11 cellular contexts compared by ENCODE assay signal in genomic region chr7:30471205-30471604, GRCh38. TPM values are rescaled to one million over a fixed set of nuclear protein-coding genes. Genes with fewer than 3 reads are reported as not detected.
DNase-seq lines count a peak whose midpoint lies in the region; ATAC-seq, FAIRE-seq and TF ChIP-seq lines count a peak whose summit lies in the region.
"Had no signal": no experiment of that assay in that cellular context is flagged by ENCODE, and none has a peak within 500 bp of the region (broad histone marks: within the 10 kb centered on the region; RNA-seq: fewer than 3 reads in every experiment).

No MANE protein-coding gene starts in this region.

- no peaks in the 10 kb centered on the region for H3K9me3 Mint-ChIP-seq in activated CD8-positive, alpha-beta T cell treated with anti-CD3 and anti-CD28 coated beads, Interleukin-2, amount 10 ng/mL, durations not matched to agents 7 days and 5 days (ENCODE audit: insufficient read depth)
- no peaks in the 10 kb centered on the region for H3K9me3 Mint-ChIP-seq in activated CD8-positive, alpha-beta T cell treated with anti-CD3 and anti-CD28 coated beads for 36 hours
- H3K9me3 Mint-ChIP-seq in naive thymus-derived CD4-positive, alpha-beta T cell = peaks cover 0 to 3% (median 0%) of the 10 kb centered on the region in 11 donors
- no peaks in the 10 kb centered on the region for H3K9me3 Mint-ChIP-seq in type B pancreatic cell

- peak overlapping the region; percentile 31 for H3K27ac Mint-ChIP-seq in activated CD8-positive, alpha-beta T cell treated with anti-CD3 and anti-CD28 coated beads, Interleukin-2, amount 10 ng/mL, durations not matched to agents 7 days and 5 days
- H3K27ac Mint-ChIP-seq in activated CD8-positive, alpha-beta T cell treated with anti-CD3 and anti-CD28 coated beads for 36 hours = no peak overlapping the region
- peak overlapping the region in 5 of 9 donors; percentile 17 to 72 (median 57) for H3K27ac Mint-ChIP-seq in naive thymus-derived CD4-positive, alpha-beta T cell
- peak overlapping the region; percentile 94 for H3K27ac Mint-ChIP-seq in type B pancreatic cell

- H3K27me3 ChIP-seq in colonic mucosa = no peaks in the 10 kb centered on the region
- no peaks in the 10 kb centered on the region for H3K27me3 ChIP-seq in naive thymus-derived CD4-positive, alpha-beta T cell (ENCODE audit: control insufficient read depth in 2 of 2, insufficient read depth in 2 of 2, low read length in 2 of 2)

- no peak overlapping the region for H3K4me3 ChIP-seq in colonic mucosa
- H3K4me3 ChIP-seq in naive thymus-derived CD4-positive, alpha-beta T cell (ENCODE audit: low read length) = no peak overlapping the region

- TF ChIP-seq POLR2A in H54 (IDR thresholded peaks at IDR 0.05; ENCODE audit: low read depth, low read length) = no peak

- CTCF ChIA-PET in activated CD8-positive, alpha-beta T cell treated with anti-CD3 and anti-CD28 coated beads, Interleukin-2, amount 10 ng/mL, durations not matched to agents 7 days and 5 days (lab: Charles Lee) = no interaction called here
- CTCF ChIA-PET in activated CD8-positive, alpha-beta T cell treated with anti-CD3 and anti-CD28 coated beads for 36 hours (lab: Charles Lee) = interaction anchor here (0.5 to 1.6 kb wide), 2 partner anchors 28 to 1431 kb away, joined by 3 read pairs; no protein-coding TSS in a partner anchor
- CTCF ChIA-PET in naive thymus-derived CD4-positive, alpha-beta T cell (lab: Charles Lee) = no interaction called here

- peaks cover 89% of the 10 kb centered on the region for H3K4me1 Mint-ChIP-seq in activated CD8-positive, alpha-beta T cell treated with anti-CD3 and anti-CD28 coated beads, Interleukin-2, amount 10 ng/mL, durations not matched to agents 7 days and 5 days (ENCODE audit: low read depth)
- H3K4me1 Mint-ChIP-seq in activated CD8-positive, alpha-beta T cell treated with anti-CD3 and anti-CD28 coated beads for 36 hours (ENCODE audit: low read depth) = peaks cover 82% of the 10 kb centered on the region
- peaks cover 41 to 88% (median 81%) of the 10 kb centered on the region in 7 donors for H3K4me1 Mint-ChIP-seq in naive thymus-derived CD4-positive, alpha-beta T cell
- H3K4me1 Mint-ChIP-seq in type B pancreatic cell (ENCODE audit: unreplicated experiment) = peaks cover 45% of the 10 kb centered on the region

- peak overlapping the region in 1 of 2 donors; percentile 27 for H3K9ac ChIP-seq in colonic mucosa (ENCODE audit: low read depth in 2 of 2, low read length in 2 of 2)

- ATAC-seq in activated CD8-positive, alpha-beta T cell treated with anti-CD3 and anti-CD28 coated beads, Interleukin-2, amount 10 ng/mL, durations not matched to agents 7 days and 5 days = peak; percentile 30
- no peak for ATAC-seq in activated CD8-positive, alpha-beta T cell treated with anti-CD3 and anti-CD28 coated beads for 36 hours
- ATAC-seq in naive thymus-derived CD4-positive, alpha-beta T cell = no peak
- no peak for ATAC-seq in GM21619 (IDR thresholded peaks at IDR 0.05; ENCODE audit: unreplicated experiment)

- peaks cover 63% of the 10 kb centered on the region for H3K36me3 Mint-ChIP-seq in activated CD8-positive, alpha-beta T cell treated with anti-CD3 and anti-CD28 coated beads, Interleukin-2, amount 10 ng/mL, durations not matched to agents 7 days and 5 days (ENCODE audit: low read depth)
- H3K36me3 Mint-ChIP-seq in activated CD8-positive, alpha-beta T cell treated with anti-CD3 and anti-CD28 coated beads for 36 hours (ENCODE audit: low read depth) = peaks cover 9% of the 10 kb centered on the region
- peaks cover 0 to 42% (median 7%) of the 10 kb centered on the region in 5 donors for H3K36me3 Mint-ChIP-seq in naive thymus-derived CD4-positive, alpha-beta T cell
- peaks cover 3% of the 10 kb centered on the region for H3K36me3 Mint-ChIP-seq in type B pancreatic cell

- H3K27ac ChIP-seq in colonic mucosa = peak overlapping the region; percentile 41
- H3K27ac ChIP-seq in naive thymus-derived CD4-positive, alpha-beta T cell (ENCODE audit: low read depth, low read length) = no peak overlapping the region

- no peaks in the 10 kb centered on the region for H3K36me3 ChIP-seq in colonic mucosa
- no peaks in the 10 kb centered on the region for H3K36me3 ChIP-seq in naive thymus-derived CD4-positive, alpha-beta T cell (ENCODE audit: control insufficient read depth in 2 of 3, insufficient read depth in 3 of 3, low read length in 3 of 3)

- peaks cover 10% of the 10 kb centered on the region for H3K4me1 ChIP-seq in colonic mucosa
- peaks cover 4 to 22% of the 10 kb centered on the region in 2 donors for H3K4me1 ChIP-seq in naive thymus-derived CD4-positive, alpha-beta T cell (ENCODE audit: control insufficient read depth in 2 of 2, insufficient read depth in 2 of 2, low read length in 2 of 2)

- no peaks in the 10 kb centered on the region for H3K9me3 ChIP-seq in colonic mucosa
- H3K9me3 ChIP-seq in naive thymus-derived CD4-positive, alpha-beta T cell (ENCODE audit: control insufficient read depth in 2 of 3, low read length in 3 of 3) = no peaks in the 10 kb centered on the region

- no peak for DNase-seq in activated CD8-positive, alpha-beta T cell treated with anti-CD3 and anti-CD28 coated beads, Interleukin-2, amount 10 ng/mL, durations not matched to agents 7 days and 5 days
- no peak for DNase-seq in activated CD8-positive, alpha-beta T cell treated with anti-CD3 and anti-CD28 coated beads for 36 hours
- DNase-seq in colonic mucosa (no peak), type B pancreatic cell (ENCODE audit: extremely low spot score, unreplicated experiment) (no peak), amniotic stem cell (lab: John Stamatoyannopoulos, UW) (no peak), H54 (ENCODE audit: insufficient read length, low spot score) (no peak)
- peak in 1 of 9 donors; percentile 15 for DNase-seq in naive thymus-derived CD4-positive, alpha-beta T cell
- DNase-seq: activated CD4-positive, alpha-beta T cell treated with anti-CD3 and anti-CD28 coated beads, Interleukin-2, amount 50 U/mL, for 48 hours; NCI-H1436 had no signal

- H3K4me3 Mint-ChIP-seq in activated CD8-positive, alpha-beta T cell treated with anti-CD3 and anti-CD28 coated beads, Interleukin-2, amount 10 ng/mL, durations not matched to agents 7 days and 5 days = no peak overlapping the region
- no peak overlapping the region for H3K4me3 Mint-ChIP-seq in activated CD8-positive, alpha-beta T cell treated with anti-CD3 and anti-CD28 coated beads for 36 hours
- H3K4me3 Mint-ChIP-seq in naive thymus-derived CD4-positive, alpha-beta T cell = peak overlapping the region in 3 of 10 donors; percentile 20 to 46 (median 33)
- H3K4me3 Mint-ChIP-seq in type B pancreatic cell = peak overlapping the region; percentile 25

- POLR2A ChIA-PET in activated CD8-positive, alpha-beta T cell treated with anti-CD3 and anti-CD28 coated beads, Interleukin-2, amount 10 ng/mL, durations not matched to agents 7 days and 5 days (lab: Charles Lee) = interaction anchor here (0.6 kb wide), 1 partner anchor 177 kb away, joined by 3 read pairs; no protein-coding TSS in a partner anchor
- POLR2A ChIA-PET in activated CD8-positive, alpha-beta T cell treated with anti-CD3 and anti-CD28 coated beads for 36 hours (lab: Charles Lee) = no interaction called here
- POLR2A ChIA-PET in naive thymus-derived CD4-positive, alpha-beta T cell (lab: Charles Lee) = interaction anchor here (0.6 to 0.7 kb wide), 2 partner anchors 129 to 187 kb away, joined by 3 read pairs; partner anchors contain the start of gene ZNRF2

- H3K27me3 Mint-ChIP-seq in activated CD8-positive, alpha-beta T cell treated with anti-CD3 and anti-CD28 coated beads, Interleukin-2, amount 10 ng/mL, durations not matched to agents 7 days and 5 days (ENCODE audit: low read depth) = no peaks in the 10 kb centered on the region
- no peaks in the 10 kb centered on the region for H3K27me3 Mint-ChIP-seq in activated CD8-positive, alpha-beta T cell treated with anti-CD3 and anti-CD28 coated beads for 36 hours
- no peaks in the 10 kb centered on the region for H3K27me3 Mint-ChIP-seq in naive thymus-derived CD4-positive, alpha-beta T cell
- no peaks in the 10 kb centered on the region for H3K27me3 Mint-ChIP-seq in type B pancreatic cell

- no peak for FAIRE-seq in H54 (lab: Jason Lieb, UNC)
- FAIRE-seq: RCC 7860 had no signal

- intact Hi-C loops in activated CD8-positive, alpha-beta T cell treated with anti-CD3 and anti-CD28 coated beads for 36 hours (cut with micrococcal nuclease) = loop anchor here (10.0 kb wide), 1 partner anchor 186 kb away; the partner anchor contains the start of gene ZNRF2
- intact Hi-C loops in colonic mucosa (cut with DNase I) = no loop called here
- intact Hi-C loops in naive thymus-derived CD4-positive, alpha-beta T cell (cut with micrococcal nuclease) = no loop called here

- no peak for TF ChIP-seq CTCF in activated CD8-positive, alpha-beta T cell treated with anti-CD3 and anti-CD28 coated beads for 36 hours (IDR thresholded peaks at IDR 0.05)
- TF ChIP-seq CTCF in colonic mucosa (IDR thresholded peaks at IDR 0.05) (no peak), type B pancreatic cell (conservative IDR thresholded peaks at IDR 0.05) (no peak)

RNA-seq across cellular contexts. Expression of gene NOD1, which starts 7.4 kb away (rescaled TPM):
- 10 to 100 TPM; 22.3 to 25.2 TPM for total RNA-seq in activated CD8-positive, alpha-beta T cell treated with anti-CD3 and anti-CD28 coated beads, Interleukin-2, amount 10 ng/mL, durations not matched to agents 7 days and 5 days
- total RNA-seq in activated CD8-positive, alpha-beta T cell treated with anti-CD3 and anti-CD28 coated beads for 36 hours = 10 to 100 TPM; 11.5 to 12.5 TPM
- total RNA-seq in colonic mucosa (10 to 100 TPM in 1 of 2 donors, 1 to 10 TPM in 1; 9.5 to 14.0 TPM), type B pancreatic cell (ENCODE audit: low replicate concordance) (10.9 and 11.4 TPM in 2 replicates)
- total RNA-seq in naive thymus-derived CD4-positive, alpha-beta T cell = 10 to 100 TPM; 17.3 to 24.6 (median 19.2) TPM
- polyA plus RNA-seq in naive thymus-derived CD4-positive, alpha-beta T cell = 1 to 10 TPM; 6.1 to 6.5 TPM

RNA-seq across cellular contexts. Expression of gene GGCT, which starts 33.4 kb away (rescaled TPM):
- total RNA-seq in activated CD8-positive, alpha-beta T cell treated with anti-CD3 and anti-CD28 coated beads, Interleukin-2, amount 10 ng/mL, durations not matched to agents 7 days and 5 days = 10 to 100 TPM; 49.7 to 50.2 TPM
- 10 to 100 TPM; 78.6 to 78.7 TPM for total RNA-seq in activated CD8-positive, alpha-beta T cell treated with anti-CD3 and anti-CD28 coated beads for 36 hours
- total RNA-seq in colonic mucosa (100 to 1,000 TPM in 1 of 2 donors, 10 to 100 TPM in 1; 42.5 to 103 TPM), type B pancreatic cell (ENCODE audit: low replicate concordance) (72.6 and 105 TPM in 2 replicates)
- 10 to 100 TPM in 4 of 5 experiments, 1 to 10 TPM in 1; 9.5 to 39.2 (median 10.8) TPM for total RNA-seq in naive thymus-derived CD4-positive, alpha-beta T cell
- 10 to 100 TPM; 18.9 to 30.0 TPM for polyA plus RNA-seq in naive thymus-derived CD4-positive, alpha-beta T cell
